In the genomic region with DNA sequence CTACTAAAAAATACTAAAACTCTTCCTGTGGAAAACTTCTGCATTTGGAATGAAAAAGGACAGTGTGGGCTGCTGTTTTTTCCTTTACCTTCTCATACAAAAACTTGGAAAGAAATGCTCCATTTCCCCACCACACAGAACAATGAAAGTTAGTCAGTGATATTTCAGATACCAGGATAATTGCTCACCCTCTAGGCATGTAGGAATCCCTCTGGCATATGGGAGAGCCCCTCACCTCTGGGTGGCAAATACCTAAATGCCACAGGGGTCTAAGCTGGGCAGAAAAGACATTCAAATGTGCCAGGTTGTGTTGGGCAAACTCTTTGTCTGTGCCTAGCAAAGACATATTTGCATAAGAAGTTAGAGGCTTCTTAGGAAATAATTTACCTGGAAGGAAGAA, we compare ENCODE assay signal across 16 cellular contexts.
A peak's percentile ranks its signal among the peaks of the same experiment; 100 is the strongest.
DNase-seq lines count a peak whose midpoint lies in the region; ATAC-seq and TF ChIP-seq lines count a peak whose summit lies in the region.
"Had no signal": no experiment of that assay in that cellular context is flagged by ENCODE, and none has a peak within 500 bp of the region (broad histone marks: within the 10 kb centered on the region; RNA-seq: fewer than 3 reads in every experiment).

No MANE protein-coding gene starts in this region.

- peaks cover 7% of the 10 kb centered on the region for H3K4me1 ChIP-seq in SJSA1 (replicated peaks)

- DNase-seq in HCEC 1CT (peak; percentile 1), SJSA1 (ENCODE audit: low read depth in 1 of 2, low spot score in 2 of 2) (peak; percentile 49 to 62), foreskin fibroblast (peak; percentile 23 to 57), GF-D8 (lab: John Stamatoyannopoulos, UW) (no peak), cerebellar nuclear complex (lab: John Stamatoyannopoulos, UW) (no peak), natural killer cell (no peak), DMS 273 (lab: John Stamatoyannopoulos, UW; ENCODE audit: unreplicated experiment) (no peak)
- DNase-seq: activated CD8-positive, alpha-beta memory T cell treated with anti-CD3 and anti-CD28 coated beads for 24 hours; activated effector memory CD4-positive, alpha-beta T cell treated with anti-CD3 and anti-CD28 coated beads, Interleukin-2, amount 50 U/mL, for 16 hours; CD8-positive, alpha-beta T cell; KBM-7; NCI-H1694; NCI-H748 treated with DMSO at 0.1 percent for 48 hours; SHP77 had no signal

- H3K27me3 ChIP-seq in SJSA1 (replicated peaks): no peaks in the 10 kb centered on the region

- H3K27me3 Mint-ChIP-seq in natural killer cell (ENCODE audit: low read depth in 2 of 2): peaks cover 26 to 44% of the 10 kb centered on the region in 2 donors

- H3K4me3 ChIP-seq in SJSA1: no peak overlapping the region
- H3K4me3 ChIP-seq in foreskin fibroblast (ENCODE audit: low read depth in 1 of 2, low read length in 2 of 2): no peak overlapping the region
- H3K4me3 ChIP-seq: skin epidermis had no signal

- ATAC-seq in natural killer cell: no peak
- ATAC-seq: CD8-positive, alpha-beta T cell had no signal

- H3K4me3 Mint-ChIP-seq in natural killer cell: no peak overlapping the region
- H3K4me3 Mint-ChIP-seq: CD8-positive, alpha-beta T cell had no signal

- H3K36me3 Mint-ChIP-seq in natural killer cell: no peaks in the 10 kb centered on the region
- H3K36me3 Mint-ChIP-seq: CD8-positive, alpha-beta T cell had no signal

- no peaks in the 10 kb centered on the region for H3K4me1 Mint-ChIP-seq in natural killer cell

- no peak overlapping the region for H3K27ac Mint-ChIP-seq in natural killer cell
- H3K27ac Mint-ChIP-seq: CD8-positive, alpha-beta T cell had no signal

- H3K9me3 Mint-ChIP-seq in natural killer cell: no peaks in the 10 kb centered on the region
- H3K9me3 Mint-ChIP-seq: CD8-positive, alpha-beta T cell had no signal

- intact Hi-C loops in natural killer cell (cut with micrococcal nuclease): no loop called here

- no peaks in the 10 kb centered on the region for H3K36me3 ChIP-seq in SJSA1

- TF ChIP-seq CTCF in foreskin fibroblast (IDR thresholded peaks at IDR 0.05; ENCODE audit: low read depth, low read length) (no peak), natural killer cell (IDR thresholded peaks at IDR 0.05) (no peak)

- H3K9me3 ChIP-seq in SJSA1 (replicated peaks): no peaks in the 10 kb centered on the region

- peak overlapping the region; percentile 21; the same call in 1 of the 2 replicates for H3K27ac ChIP-seq in SJSA1
- H3K27ac ChIP-seq: epithelial cell of prostate, skin epidermis had no signal

Comparison
In these comparisons a context has a peak if more than half of its experiments do, and no peak if none do; other contexts are left out.
1. DNase-seq: peak in HCEC 1CT (single experiment), SJSA1 (2 of 2) and foreskin fibroblast (2 of 2); none in GF-D8 (single experiment), cerebellar nuclear complex (0 of 2), natural killer cell (single experiment) and DMS 273 (single experiment).